In the genomic region with DNA sequence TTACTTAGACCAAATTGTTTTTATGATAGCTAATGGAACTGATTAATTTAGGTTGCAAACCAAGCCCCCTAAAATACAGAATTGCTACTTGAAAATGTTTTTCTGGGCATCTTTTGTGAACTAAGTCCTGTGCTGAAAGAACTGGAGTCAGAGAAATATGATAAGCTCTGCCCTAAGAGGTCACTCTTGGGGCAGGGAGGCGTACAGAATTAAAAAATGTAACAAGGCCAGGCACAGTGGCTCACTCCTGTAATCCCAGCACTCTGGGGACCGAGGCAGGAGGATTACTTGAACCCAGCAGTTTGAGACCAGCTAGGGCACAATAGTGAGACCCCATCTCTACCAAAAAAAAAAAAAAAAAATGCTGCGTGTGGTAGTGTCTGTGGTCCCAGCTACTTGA, we compare ENCODE assay signal across 30 cellular contexts. TPM values are rescaled to one million over a fixed set of nuclear protein-coding genes. Genes with fewer than 3 reads are reported as not detected.
"Had no signal": no experiment of that assay in that cellular context is flagged by ENCODE, and none has a peak within 500 bp of the region (broad histone marks: within the 10 kb centered on the region; RNA-seq: fewer than 3 reads in every experiment).

No MANE protein-coding gene starts in this region.

- DNase-seq: activated CD4-positive, alpha-beta memory T cell treated with anti-CD3 and anti-CD28 coated beads, Interleukin-2, amount 10 ng/mL, durations not matched to agents 7 days and 5 days; activated CD4-positive, alpha-beta T cell treated with anti-CD3 and anti-CD28 coated beads for 1 hour; activated CD4-positive, alpha-beta T cell treated with anti-CD3 and anti-CD28 coated beads for 4 hours; activated CD4-positive, alpha-beta T cell treated with anti-CD3 and anti-CD28 coated beads, Interleukin-2, amount 10 ng/mL, durations not matched to agents 7 days and 5 days; activated CD4-positive, alpha-beta T cell treated with anti-CD3 and anti-CD28 coated beads, Interleukin-2, amount 50 U/mL, for 4 hours; activated CD8-positive, alpha-beta memory T cell treated with anti-CD3 and anti-CD28 coated beads, Interleukin-2, amount 50 U/mL, for 48 hours; activated gamma-delta T cell; activated naive CD4-positive, alpha-beta T cell; activated naive CD4-positive, alpha-beta T cell treated with anti-CD3 and anti-CD28 coated beads, Interleukin-2, amount 10 ng/mL, durations not matched to agents 7 days and 5 days; activated naive CD8-positive, alpha-beta T cell treated with anti-CD3 and anti-CD28 coated beads, Interleukin-2, amount 10 ng/mL, durations not matched to agents 7 days and 5 days; activated T-cell treated with anti-CD3 and anti-CD28 coated beads for 4 hours; activated T-cell treated with anti-CD3 and anti-CD28 coated beads, Interleukin-2, amount 50 U/mL, for 24 hours; activated T-cell treated with anti-CD3 and anti-CD28 coated beads, Interleukin-2, amount 50 U/mL, for 72 hours; amniotic stem cell; anterior cingulate cortex; brain microvascular endothelial cell; dorsolateral prefrontal cortex; effector memory CD4-positive, alpha-beta T cell; endodermal cell; foreskin fibroblast; gastrocnemius medialis; glutamatergic neuron; heart left ventricle; T-helper 1 cell; T-helper 17 cell; T1000 had no signal

- H3K36me3 ChIP-seq: brain microvascular endothelial cell, gastrocnemius medialis, heart left ventricle had no signal

- H3K4me3 ChIP-seq: coronary artery, dorsolateral prefrontal cortex, gastrocnemius medialis, heart left ventricle had no signal

- H3K27ac ChIP-seq: brain microvascular endothelial cell, coronary artery, heart left ventricle had no signal

- H3K9me3 ChIP-seq: gastrocnemius medialis had no signal

- H3K27me3 ChIP-seq: brain microvascular endothelial cell, dorsolateral prefrontal cortex, gastrocnemius medialis, heart left ventricle had no signal

- ATAC-seq: activated naive CD4-positive, alpha-beta T cell treated with anti-CD3 and anti-CD28 coated beads, Interleukin-2, amount 50 U/mL, for 72 hours; activated T-cell treated with anti-CD3 and anti-CD28 coated beads, Interleukin-2, amount 50 U/mL, for 72 hours; esophagus mucosa; heart left ventricle; T-helper 17 cell; WTC11 had no signal

RNA-seq across cellular contexts. Expression of gene TMCC3, which starts 46.1 kb away (rescaled TPM):
- total RNA-seq: activated naive CD4-positive, alpha-beta T cell treated with anti-CD3 and anti-CD28 coated beads, Interleukin-2, amount 50 U/mL, for 72 hours had no signal
